Comparison of ENCODE assay signal across 21 cellular contexts in genomic region chr2:1644427-1644826, GRCh38.
DNase-seq lines count a peak whose midpoint lies in the region; ATAC-seq, FAIRE-seq and TF ChIP-seq lines count a peak whose summit lies in the region.
"Had no signal": no experiment of that assay in that cellular context is flagged by ENCODE, and none has a peak within 500 bp of the region (broad histone marks: within the 10 kb centered on the region; RNA-seq: fewer than 3 reads in every experiment).

No MANE protein-coding gene starts in this region.

- H3K27ac Mint-ChIP-seq in progenitor cell of endocrine pancreas = peak overlapping the region; percentile 41
- H3K27ac Mint-ChIP-seq: CD14-positive monocyte had no signal

- peaks cover 27% of the 10 kb centered on the region for H3K36me3 Mint-ChIP-seq in progenitor cell of endocrine pancreas (ENCODE audit: insufficient read depth)
- H3K36me3 Mint-ChIP-seq: CD14-positive monocyte had no signal

- H3K4me3 Mint-ChIP-seq in progenitor cell of endocrine pancreas (ENCODE audit: low read depth) = no peak overlapping the region
- H3K4me3 Mint-ChIP-seq: CD14-positive monocyte had no signal

- H3K4me1 Mint-ChIP-seq in progenitor cell of endocrine pancreas (ENCODE audit: low read depth) = peaks cover 11% of the 10 kb centered on the region
- H3K4me1 Mint-ChIP-seq: CD14-positive monocyte had no signal

- TF ChIP-seq CTCF in RWPE1 (conservative IDR thresholded peaks at IDR 0.05; ENCODE audit: low read depth) (no peak), progenitor cell of endocrine pancreas (IDR thresholded peaks at IDR 0.05; ENCODE audit: unreplicated experiment) (no peak)

- CTCF ChIA-PET in RWPE1 (lab: Yijun Ruan, JAX) = no interaction called here

- POLR2A ChIA-PET in RWPE1 (lab: Yijun Ruan, JAX; ENCODE audit: low non-redundant PET) = interaction anchor here (0.6 kb wide), 1 partner anchor 1088 kb away, joined by 3 read pairs; no protein-coding TSS in a partner anchor

- no peaks in the 10 kb centered on the region for H3K9me3 Mint-ChIP-seq in progenitor cell of endocrine pancreas (ENCODE audit: low read depth)

- peak; percentile 16 for FAIRE-seq in HTR-8/SVneo (lab: Jason Lieb, UNC)
- FAIRE-seq: RCC 7860 had no signal

- no peak for DNase-seq in HTR-8/SVneo (ENCODE audit: insufficient read length, low spot score)
- no peak for DNase-seq in RWPE1 (ENCODE audit: low spot score)
- peak; percentile 71 for DNase-seq in mesenteric fat pad (ENCODE audit: low spot score)
- no peak for DNase-seq in progenitor cell of endocrine pancreas (ENCODE audit: low spot score, unreplicated experiment)
- DNase-seq in Kasumi-1 (lab: John Stamatoyannopoulos, UW) = no peak
- DNase-seq in NCI-H748 treated with DMSO at 0.1 percent for 48 hours (lab: John Stamatoyannopoulos, UW) = no peak
- DNase-seq: ACHN, DMS 273 treated with DMSO at 0.1 percent for 48 hours, DND-41, H7, NCI-H1105, NCI-H2081, NCI-H2171 treated with DMSO at 0.1 percent for 48 hours, NCI-H446 treated with DMSO at 0.1 percent for 48 hours, NCI-H69, SHP77 treated with DMSO at 0.1 percent for 48 hours, SK-N-SH had no signal

- no peak for ATAC-seq in HG03378 (IDR thresholded peaks at IDR 0.05; ENCODE audit: unreplicated experiment)

- H3K27ac ChIP-seq in RWPE1 = peak overlapping the region; percentile 34; the same call in 1 of the 2 replicates
- H3K27ac ChIP-seq: HL-60 had no signal

- H3K27me3 Mint-ChIP-seq in progenitor cell of endocrine pancreas = no peaks in the 10 kb centered on the region
